In the genomic region with DNA sequence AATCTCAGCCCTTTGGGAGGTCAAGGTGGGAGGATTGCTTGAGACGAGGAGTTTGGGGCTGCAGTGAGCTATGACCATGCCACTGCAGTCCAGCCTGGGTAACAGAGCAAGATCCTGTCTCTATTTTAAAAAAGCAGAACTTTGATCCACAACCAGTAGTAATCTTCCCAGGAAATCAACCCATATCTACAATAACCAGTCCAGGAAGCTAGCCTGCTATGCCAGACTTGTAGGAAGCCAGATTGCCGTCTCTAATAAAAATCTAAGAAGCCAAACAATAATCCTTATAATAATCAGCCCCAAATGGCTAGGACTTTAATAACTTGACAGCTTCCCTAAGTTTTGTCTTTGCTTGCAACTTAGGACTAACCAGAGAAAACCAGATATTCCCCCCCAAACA, we compare ENCODE assay signal across 35 cellular contexts.
"Had no signal": no experiment of that assay in that cellular context is flagged by ENCODE, and none has a peak within 500 bp of the region (broad histone marks: within the 10 kb centered on the region; RNA-seq: fewer than 3 reads in every experiment).

No MANE protein-coding gene starts in this region.

- H3K9me3 ChIP-seq: MG63 had no signal

- H3K27ac ChIP-seq: KMS-11 had no signal

- H3K9ac ChIP-seq: KMS-11 had no signal

- H3K4me3 ChIP-seq: MG63 had no signal

- DNase-seq: Karpas-422, Kasumi-1, KG1, MG63, MM.1S, MV-4-11, NCI-H1048, NCI-H1092, NCI-H1092 treated with DMSO at 0.1 percent for 48 hours, NCI-H1105, NCI-H1105 treated with DMSO at 0.1 percent for 48 hours, NCI-H1417, NCI-H1417 treated with DMSO at 0.1 percent for 48 hours, NCI-H1436, NCI-H1436 treated with DMSO at 0.1 percent for 48 hours, NCI-H146, NCI-H1694, NCI-H1694 treated with DMSO at 0.1 percent for 48 hours, NCI-H187, NCI-H187 treated with DMSO at 0.1 percent for 48 hours, NCI-H1930, NCI-H2029, NCI-H2029 treated with DMSO at 0.1 percent for 48 hours, NCI-H2081, NCI-H2081 treated with DMSO at 0.1 percent for 48 hours, NCI-H2107, NCI-H2171, NCI-H2171 treated with DMSO at 0.1 percent for 48 hours, NCI-H2227 treated with DMSO at 0.1 percent for 48 hours, NCI-H226, NCI-H345, NCI-H446, NCI-H446 treated with DMSO at 0.1 percent for 48 hours, NCI-H510A had no signal

- H3K36me3 ChIP-seq: MG63 had no signal

- H3K4me2 ChIP-seq: KMS-11 had no signal
